Comparison of ENCODE assay signal across 16 cellular contexts in the genomic region with DNA sequence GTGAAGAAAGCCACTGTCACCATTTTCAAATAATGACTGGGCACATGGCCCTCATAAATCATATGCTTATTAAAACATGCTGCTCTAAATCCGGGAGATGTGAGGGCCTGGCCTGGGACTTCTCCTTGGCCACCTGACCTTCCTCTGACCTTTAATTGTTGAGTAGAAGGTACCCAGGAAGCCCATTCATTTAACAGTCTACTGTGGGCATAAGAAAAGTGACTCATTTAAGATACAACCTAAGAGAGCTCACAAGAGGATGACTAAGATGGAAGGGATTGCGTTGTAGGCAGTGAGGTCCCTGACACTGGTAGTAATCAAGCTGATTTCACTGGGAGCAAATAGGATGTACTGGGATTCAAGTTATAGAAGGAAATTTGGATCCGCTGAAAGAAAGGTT.
"Had no signal": no experiment of that assay in that cellular context is flagged by ENCODE, and none has a peak within 500 bp of the region (broad histone marks: within the 10 kb centered on the region; RNA-seq: fewer than 3 reads in every experiment).

No MANE protein-coding gene starts in this region.

- H3K9me3 ChIP-seq: gastroesophageal sphincter, heart right ventricle, pancreas, tibial nerve, vagina had no signal

- H3K36me3 Mint-ChIP-seq: neural progenitor cell had no signal

- H3K4me3 ChIP-seq: dorsolateral prefrontal cortex, gastroesophageal sphincter, heart right ventricle, neural progenitor cell, pancreas, tibial nerve, vagina had no signal

- H3K36me3 ChIP-seq: gastroesophageal sphincter, heart right ventricle, neural progenitor cell, pancreas, tibial nerve, vagina had no signal

- H3K9me3 Mint-ChIP-seq: activated naive CD4-positive, alpha-beta T cell treated with anti-CD3 and anti-CD28 coated beads for 36 hours; activated T-helper 2 cell treated with anti-CD3 and anti-CD28 coated beads, Interferon-gamma antibody, Interleukin-2, Interleukin-4, amounts not matched to agents 10 μg/mL and 5 μg/mL and 100 μg/mL, durations not matched to agents 14 hours and 24 hours and 36 hours; neural progenitor cell had no signal

- H3K27ac ChIP-seq: dorsolateral prefrontal cortex, gastroesophageal sphincter, heart right ventricle, neural progenitor cell, pancreas, tibial nerve, vagina had no signal

- DNase-seq: activated CD4-positive, alpha-beta T cell treated with anti-CD3 and anti-CD28 coated beads, Interleukin-2, amount 50 U/mL, for 48 hours; activated CD4-positive, CD25-positive, alpha-beta regulatory T cell treated with anti-CD3 and anti-CD28 coated beads, Interleukin-2, amount 50 U/mL, for 72 hours; activated naive CD4-positive, alpha-beta T cell treated with anti-CD3 and anti-CD28 coated beads for 36 hours; erythroblast; heart right ventricle; pancreas; stimulated activated CD4-positive, alpha-beta T cell treated with anti-CD3 and anti-CD28 coated beads, Interleukin-12 subunit alpha, Interleukin-12 subunit beta, amount 100 ng/mL, for 4 hours; stimulated activated CD4-positive, alpha-beta T cell treated with anti-CD3 and anti-CD28 coated beads, Interleukin-2, amount 100 ng/mL, for 24 hours; T-helper 9 cell had no signal

- H3K27ac Mint-ChIP-seq: activated naive CD4-positive, alpha-beta T cell treated with anti-CD3 and anti-CD28 coated beads for 36 hours; activated T-helper 2 cell treated with anti-CD3 and anti-CD28 coated beads, Interferon-gamma antibody, Interleukin-2, Interleukin-4, amounts not matched to agents 10 μg/mL and 5 μg/mL and 100 μg/mL, durations not matched to agents 14 hours and 24 hours and 36 hours had no signal

- H3K4me3 Mint-ChIP-seq: activated naive CD4-positive, alpha-beta T cell treated with anti-CD3 and anti-CD28 coated beads for 36 hours; neural progenitor cell had no signal

- H3K27me3 ChIP-seq: neural progenitor cell, pancreas, tibial nerve, vagina had no signal

- ATAC-seq: gastroesophageal sphincter, heart right ventricle, left lobe of liver had no signal

- H3K4me1 ChIP-seq: gastroesophageal sphincter, pancreas, tibial nerve, vagina had no signal
